In the genomic region with DNA sequence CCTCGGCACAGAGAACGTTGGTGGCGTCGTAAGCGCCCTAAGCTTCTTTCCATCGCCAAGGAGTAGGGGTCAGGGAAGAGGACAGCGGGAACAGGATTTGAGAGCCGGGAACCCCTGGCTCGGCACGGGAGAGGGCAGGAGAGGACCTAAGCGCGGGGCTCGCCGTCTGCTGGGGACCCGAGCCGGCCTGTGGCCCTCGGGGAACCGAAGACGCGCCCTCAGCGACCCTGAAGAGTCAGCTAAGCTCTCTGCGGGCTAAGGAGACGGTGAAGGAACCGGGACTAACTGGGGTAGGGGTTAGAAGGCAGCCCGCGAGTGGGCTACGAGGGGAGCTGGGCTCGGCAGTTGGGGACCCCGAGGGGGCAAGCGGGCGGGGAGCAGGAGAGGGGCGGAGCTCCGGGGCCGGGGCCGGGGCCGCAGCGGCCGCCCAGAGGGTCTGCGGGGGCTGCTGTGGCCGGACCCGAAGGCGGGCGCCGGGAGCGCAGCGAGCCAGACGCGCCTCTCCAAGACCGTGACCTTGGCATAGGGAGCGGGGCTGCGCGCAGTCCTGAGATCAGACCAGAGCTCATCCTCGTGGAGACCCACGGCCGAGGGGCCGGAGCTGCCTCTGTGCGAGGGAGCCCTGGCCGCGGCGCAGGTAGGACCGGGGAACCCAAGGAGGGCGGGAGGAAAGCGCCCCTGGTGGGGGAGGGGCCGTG, we compare ENCODE assay signal across 2 cellular contexts.
TF ChIP-seq lines count a peak whose summit lies in the region.

No MANE protein-coding gene starts in this region.

TF ChIP-seq in SK-N-SH, 30 proteins besides CTCF, POLR2A, EP300 and RAD21 (continued from another document):
- TF ChIP-seq PBX3 (IDR thresholded peaks at IDR 0.05) (no peak), MXI1 (IDR thresholded peaks at IDR 0.05; ENCODE audit: low read depth, low read length) (no peak)

TF ChIP-seq in SK-N-SH treated with all-trans-retinoic acid at 6 μM for 48 hours, 23 proteins besides CTCF, POLR2A, EP300 and RAD21 (continued from another document):
- TF ChIP-seq TSHZ2 (CRISPR knock-in tag; IDR thresholded peaks at IDR 0.05) (no peak), ZNF565 (CRISPR knock-in tag; conservative IDR thresholded peaks at IDR 0.05; ENCODE audit: low read depth) (no peak), ISL1 (CRISPR knock-in tag; IDR thresholded peaks at IDR 0.05) (no peak), TCF4 (CRISPR knock-in tag; IDR thresholded peaks at IDR 0.05; ENCODE audit: borderline replicate concordance) (no peak), ZC3H10 (CRISPR knock-in tag; IDR thresholded peaks at IDR 0.05) (no peak), ZNF70 (CRISPR knock-in tag; IDR thresholded peaks at IDR 0.05) (no peak), PATZ1 (CRISPR knock-in tag; IDR thresholded peaks at IDR 0.05; ENCODE audit: borderline replicate concordance) (no peak), ARNTL (CRISPR knock-in tag; IDR thresholded peaks at IDR 0.05; ENCODE audit: borderline replicate concordance, low read depth) (no peak), ZFP3 (CRISPR knock-in tag; IDR thresholded peaks at IDR 0.05) (no peak), OSR1 (CRISPR knock-in tag; IDR thresholded peaks at IDR 0.05) (no peak)
- TF ChIP-seq, protein P1, sequence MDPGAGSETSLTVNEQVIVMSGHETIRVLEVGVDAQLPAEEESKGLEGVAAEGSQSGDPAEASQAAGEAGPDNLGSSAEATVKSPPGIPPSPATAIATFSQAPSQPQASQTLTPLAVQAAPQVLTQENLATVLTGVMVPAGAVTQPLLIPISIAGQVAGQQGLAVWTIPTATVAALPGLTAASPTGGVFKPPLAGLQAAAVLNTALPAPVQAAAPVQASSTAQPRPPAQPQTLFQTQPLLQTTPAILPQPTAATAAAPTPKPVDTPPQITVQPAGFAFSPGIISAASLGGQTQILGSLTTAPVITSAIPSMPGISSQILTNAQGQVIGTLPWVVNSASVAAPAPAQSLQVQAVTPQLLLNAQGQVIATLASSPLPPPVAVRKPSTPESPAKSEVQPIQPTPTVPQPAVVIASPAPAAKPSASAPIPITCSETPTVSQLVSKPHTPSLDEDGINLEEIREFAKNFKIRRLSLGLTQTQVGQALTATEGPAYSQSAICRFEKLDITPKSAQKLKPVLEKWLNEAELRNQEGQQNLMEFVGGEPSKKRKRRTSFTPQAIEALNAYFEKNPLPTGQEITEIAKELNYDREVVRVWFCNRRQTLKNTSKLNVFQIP (CRISPR knock-in tag; IDR thresholded peaks at IDR 0.05; ENCODE audit: borderline replicate concordance, low read depth), result no peak
